11 cellular contexts compared by ENCODE assay signal in the genomic region with DNA sequence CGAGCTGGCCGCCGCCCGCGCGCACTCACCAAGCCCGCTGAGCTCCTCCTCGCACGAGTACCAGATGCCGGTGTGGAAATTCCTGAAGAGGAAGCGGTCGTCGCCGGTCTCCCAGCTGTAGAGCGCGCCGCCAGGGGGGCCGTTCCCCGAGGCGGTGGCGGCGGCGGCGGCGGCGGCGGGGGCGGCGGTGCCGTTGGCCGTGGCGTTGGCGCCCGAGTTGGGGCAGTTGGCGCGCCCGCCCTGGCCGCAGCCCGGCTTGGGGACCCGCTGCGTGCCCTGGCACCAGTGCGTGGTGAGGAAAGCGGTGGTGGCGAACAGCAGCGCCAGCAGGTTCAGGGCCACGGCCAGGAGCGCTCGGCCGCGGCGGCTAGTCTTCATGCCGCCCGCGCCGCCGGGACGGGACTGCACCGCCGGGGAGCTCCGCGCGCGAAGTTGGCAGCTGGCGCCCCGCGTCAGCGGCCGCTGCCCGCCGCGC. TPM values are rescaled to one million over a fixed set of nuclear protein-coding genes. Genes with fewer than 3 reads are reported as not detected.
A peak's percentile ranks its signal among the peaks of the same experiment; 100 is the strongest.
DNase-seq lines count a peak whose midpoint lies in the region; ATAC-seq lines count a peak whose summit lies in the region.
"Had no signal": no experiment of that assay in that cellular context is flagged by ENCODE, and none has a peak within 500 bp of the region (broad histone marks: within the 10 kb centered on the region; RNA-seq: fewer than 3 reads in every experiment).

No MANE protein-coding gene starts in this region.

- no peaks in the 10 kb centered on the region for H3K9me3 Mint-ChIP-seq in naive B cell
- H3K9me3 Mint-ChIP-seq: activated naive CD4-positive, alpha-beta T cell treated with anti-CD3 and anti-CD28 coated beads, Interleukin-2, amount 50 U/mL, for 24 hours had no signal

- H3K4me1 Mint-ChIP-seq in naive B cell = peaks cover 0 to 3% (median 0%) of the 10 kb centered on the region in 3 donors

- no peak overlapping the region for H3K27ac Mint-ChIP-seq in naive B cell
- H3K27ac Mint-ChIP-seq: activated naive CD4-positive, alpha-beta T cell treated with anti-CD3 and anti-CD28 coated beads, Interleukin-2, amount 50 U/mL, for 24 hours had no signal

- no peaks in the 10 kb centered on the region for H3K36me3 ChIP-seq in H7 (replicated peaks; ENCODE audit: control insufficient read depth, insufficient read depth, low read length)

- H3K36me3 Mint-ChIP-seq in naive B cell = no peaks in the 10 kb centered on the region
- H3K36me3 Mint-ChIP-seq: activated naive CD4-positive, alpha-beta T cell treated with anti-CD3 and anti-CD28 coated beads, Interleukin-2, amount 50 U/mL, for 24 hours had no signal

- H3K4me3 ChIP-seq in H7 (ENCODE audit: insufficient read depth, low read depth, low read length) = peak overlapping the region; percentile 52

- H3K4me3 Mint-ChIP-seq in naive B cell = no peak overlapping the region
- H3K4me3 Mint-ChIP-seq: activated naive CD4-positive, alpha-beta T cell treated with anti-CD3 and anti-CD28 coated beads, Interleukin-2, amount 50 U/mL, for 24 hours had no signal

- peaks cover 34 to 75% (median 73%) of the 10 kb centered on the region in 3 donors for H3K27me3 Mint-ChIP-seq in naive B cell

- H3K27me3 ChIP-seq in H7 (ENCODE audit: control insufficient read depth, insufficient read depth, low read length) = peaks cover 47% of the 10 kb centered on the region

- DNase-seq in AG08395 (ENCODE audit: low spot score) (peak; percentile 39), H7 (peak; percentile 84), ecto neural progenitor cell (ENCODE audit: low spot score) (peak; percentile 63), naive B cell (no peak), amygdala (lab: John Stamatoyannopoulos, UW) (no peak)
- no peak for DNase-seq in stimulated activated CD4-positive, alpha-beta T cell treated with anti-CD3 and anti-CD28 coated beads, Interleukin-12 subunit alpha, Interleukin-12 subunit beta, amount 100 ng/mL, for 4 hours
- DNase-seq: NCI-H510A treated with DMSO at 0.1 percent for 48 hours had no signal

- peak; percentile 25 to 33 for ATAC-seq in naive B cell (ENCODE audit: low read depth in 2 of 2)
- ATAC-seq in HG02610 (IDR thresholded peaks at IDR 0.05; ENCODE audit: unreplicated experiment) = no peak
- no peak for ATAC-seq in HG03521 (IDR thresholded peaks at IDR 0.05; ENCODE audit: unreplicated experiment)

RNA-seq across cellular contexts. Expression of gene GSG1L, which starts 0.4 kb away (rescaled TPM):
- 0.85 TPM in 1 of 2 replicates, not detected in the other for total RNA-seq in H7 (2014; rRNA removed; shearing (Covaris generic))
- not detected for polyA plus RNA-seq in naive B cell (ENCODE audit: low read depth in 6 of 6)
- total RNA-seq: glomerular endothelial cell had no signal

Comparison
In these comparisons a context has a peak if more than half of its experiments do, and no peak if none do; other contexts are left out.
1. DNase-seq: peak in AG08395 (single experiment), H7 (single experiment) and ecto neural progenitor cell (single experiment); none in naive B cell (single experiment), amygdala (0 of 56) and stimulated activated CD4-positive, alpha-beta T cell treated with anti-CD3 and anti-CD28 coated beads, Interleukin-12 subunit alpha, Interleukin-12 subunit beta, amount 100 ng/mL, for 4 hours (single experiment).
2. ATAC-seq: peak in naive B cell (2 of 2); none in HG02610 (single experiment) and HG03521 (single experiment).